In the genomic region with DNA sequence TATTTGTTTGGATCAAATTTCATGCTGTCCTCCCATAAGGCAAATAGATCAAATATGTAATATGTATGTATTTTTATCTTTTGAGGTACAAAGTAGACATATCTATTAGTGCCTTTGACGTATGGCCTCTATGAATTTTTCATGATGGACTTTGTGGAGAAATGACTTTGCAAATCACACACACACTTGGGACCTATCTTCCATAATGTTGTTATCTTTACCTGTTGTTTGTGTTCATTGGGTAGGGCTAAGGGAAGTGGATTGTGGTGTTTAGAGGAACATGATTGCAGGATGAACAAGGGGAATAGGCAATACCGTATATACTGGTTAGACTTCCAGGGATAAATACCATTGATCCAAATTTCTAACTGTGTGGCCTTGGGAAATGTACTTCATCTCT, we compare ENCODE assay signal across 2 cellular contexts.
TF ChIP-seq lines count a peak whose summit lies in the region.

No MANE protein-coding gene starts in this region.

TF ChIP-seq in HepG2, 621 proteins besides CTCF, POLR2A, EP300 and RAD21:
- no peak for TF ChIP-seq CREM (IDR thresholded peaks at IDR 0.05)
- TF ChIP-seq CREM (CRISPR knock-in tag; IDR thresholded peaks at IDR 0.05), result no peak
- TF ChIP-seq AGO2 (optimal IDR thresholded peaks at IDR 0.05; ENCODE audit: low read depth, low read length), result peak; percentile 45
- peak; percentile 79 for TF ChIP-seq RBM22 (optimal IDR thresholded peaks at IDR 0.05; ENCODE audit: low read length)
- no peak for TF ChIP-seq RXRA (CRISPR knock-in tag; IDR thresholded peaks at IDR 0.05)
- TF ChIP-seq POLR2AphosphoS2 (IDR thresholded peaks at IDR 0.05; ENCODE audit: low read depth, low read length), result peak; percentile 30; the same call in 1 of the 2 replicates

TF ChIP-seq in endothelial cell of umbilical vein, 7 proteins besides CTCF, POLR2A, EP300 and RAD21:
- TF ChIP-seq EZH2 (IDR thresholded peaks at IDR 0.05; ENCODE audit: borderline replicate concordance, low read depth, low read length, severe bottlenecking) (no peak), POLR2AphosphoS5 (IDR thresholded peaks at IDR 0.05; ENCODE audit: insufficient read depth, low read depth, low read length) (no peak), GATA2 (IDR thresholded peaks at IDR 0.05; ENCODE audit: insufficient read depth, insufficient read length, low read depth, low read length) (no peak), FOS (IDR thresholded peaks at IDR 0.05; ENCODE audit: borderline replicate concordance, insufficient read depth, low read length) (no peak), MYC (IDR thresholded peaks at IDR 0.05; ENCODE audit: low read depth, low read length) (no peak), JUN (IDR thresholded peaks at IDR 0.05; ENCODE audit: borderline replicate concordance, insufficient read depth, insufficient read length, low read depth) (no peak)
- TF ChIP-seq, protein P1, sequence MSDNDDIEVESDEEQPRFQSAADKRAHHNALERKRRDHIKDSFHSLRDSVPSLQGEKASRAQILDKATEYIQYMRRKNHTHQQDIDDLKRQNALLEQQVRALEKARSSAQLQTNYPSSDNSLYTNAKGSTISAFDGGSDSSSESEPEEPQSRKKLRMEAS (IDR thresholded peaks at IDR 0.05; ENCODE audit: insufficient read depth, insufficient read length), result no peak
